ENCODE assay signal across 8 cellular contexts in genomic region chr2:26298638-26299393, GRCh38. TPM values are rescaled to one million over a fixed set of nuclear protein-coding genes. Genes with fewer than 3 reads are reported as not detected.
A peak's percentile ranks its signal among the peaks of the same experiment; 100 is the strongest.
DNase-seq lines count a peak whose midpoint lies in the region; ATAC-seq, FAIRE-seq and TF ChIP-seq lines count a peak whose summit lies in the region.

No MANE protein-coding gene starts in this region.

- H3K36me3 ChIP-seq in WERI-Rb-1 = no peaks in the 10 kb centered on the region
- H3K36me3 ChIP-seq in mesendoderm (ENCODE audit: control insufficient read depth, insufficient read depth, low read length) = no peaks in the 10 kb centered on the region
- H3K36me3 ChIP-seq in subcutaneous abdominal adipose tissue (ENCODE audit: control insufficient read depth in 5 of 5, insufficient read depth in 5 of 5, low read length in 5 of 5) = no peaks in the 10 kb centered on the region

- H3K79me1 ChIP-seq in mesendoderm (ENCODE audit: low read length) = no peaks in the 10 kb centered on the region

- H3K18ac ChIP-seq in mesendoderm (ENCODE audit: low read length) = no peak overlapping the region

- H3K4me1 ChIP-seq in mesendoderm (ENCODE audit: control insufficient read depth, low read depth, low read length) (peaks cover 3% of the 10 kb centered on the region), subcutaneous abdominal adipose tissue (ENCODE audit: control insufficient read depth in 5 of 5, insufficient read depth in 5 of 5, low read length in 5 of 5) (peaks cover 3 to 27% (median 22%) of the 10 kb centered on the region in 5 donors)

- no peaks in the 10 kb centered on the region for H3K9me3 Mint-ChIP-seq in effector memory CD8-positive, alpha-beta T cell

- no peak overlapping the region for H3K4me3 Mint-ChIP-seq in effector memory CD8-positive, alpha-beta T cell

- no peak overlapping the region for H2BK15ac ChIP-seq in mesendoderm (replicated peaks; ENCODE audit: low read depth)

- H3K27ac Mint-ChIP-seq in effector memory CD8-positive, alpha-beta T cell = no peak overlapping the region

- H2BK120ac ChIP-seq in mesendoderm (ENCODE audit: low read depth, low read length) = no peak overlapping the region

- H3K36me3 Mint-ChIP-seq in effector memory CD8-positive, alpha-beta T cell (ENCODE audit: insufficient read depth) = no peaks in the 10 kb centered on the region

- H3K27me3 Mint-ChIP-seq in effector memory CD8-positive, alpha-beta T cell = no peaks in the 10 kb centered on the region

- H4K5ac ChIP-seq in mesendoderm (ENCODE audit: low read length) = no peak overlapping the region

- no CpG with 5 or more reads among the region's 30 CpGs for WGBS in mesendoderm (ENCODE audit: extremely low coverage, insufficient coverage, low lambda C conversion rate)

- H3K4me1 Mint-ChIP-seq in effector memory CD8-positive, alpha-beta T cell (ENCODE audit: low read depth in 2 of 2) = no peaks in the 10 kb centered on the region

- no peak overlapping the region for H4K8ac ChIP-seq in mesendoderm (ENCODE audit: low read depth, low read length)

- H3K4me3 ChIP-seq in WERI-Rb-1 (ENCODE audit: low read depth, low read length) (peak overlapping the region; percentile 36), mesendoderm (ENCODE audit: low read length) (peak overlapping the region; percentile 26), subcutaneous abdominal adipose tissue (ENCODE audit: low read depth in 1 of 5, low read length in 5 of 5) (peak overlapping the region; percentile 68 to 96 (median 84))

- H3K4me2 ChIP-seq in mesendoderm (ENCODE audit: low read length) = peak overlapping the region; percentile 78

- H3K27ac ChIP-seq in WERI-Rb-1 (no peak overlapping the region), mesendoderm (ENCODE audit: low read depth, low read length) (no peak overlapping the region), subcutaneous abdominal adipose tissue (ENCODE audit: low read depth, low read length) (peak overlapping the region; percentile 90)

- DNase-seq in GM19239 (ENCODE audit: insufficient read length, low spot score) (no peak), WERI-Rb-1 (no peak), mesendoderm (peak; percentile 59)
- DNase-seq in effector memory CD8-positive, alpha-beta T cell = peak in 1 of 3 experiments; percentile 20

- no peak overlapping the region for H2AK5ac ChIP-seq in mesendoderm (ENCODE audit: low read length)

- H3K9ac ChIP-seq in mesendoderm (ENCODE audit: low read length) (peak overlapping the region; percentile 73), subcutaneous abdominal adipose tissue (ENCODE audit: low read length in 5 of 5) (peak overlapping the region; percentile 64 to 94 (median 82))

- no peak overlapping the region for H2BK5ac ChIP-seq in mesendoderm (ENCODE audit: low read length)

- H3K9me3 ChIP-seq in WERI-Rb-1 (ENCODE audit: severe bottlenecking) (no peaks in the 10 kb centered on the region), subcutaneous abdominal adipose tissue (ENCODE audit: control insufficient read depth in 5 of 5, low read length in 5 of 5) (no peaks in the 10 kb centered on the region)

- no peaks in the 10 kb centered on the region for H3K79me2 ChIP-seq in mesendoderm (ENCODE audit: control insufficient read depth, insufficient read depth, low read length)

- peak overlapping the region; percentile 72 for H3K23ac ChIP-seq in mesendoderm (ENCODE audit: low read length)

- TF ChIP-seq CTCF in WERI-Rb-1 (IDR thresholded peaks at IDR 0.05; ENCODE audit: low read depth, low read length) = no peak

- peak overlapping the region; percentile 87 for H3K56ac ChIP-seq in mesendoderm (ENCODE audit: low read length)

- peak; percentile 59 for ATAC-seq in effector memory CD8-positive, alpha-beta T cell (replicated peaks)
- no peak for ATAC-seq in GM21576 (IDR thresholded peaks at IDR 0.05; ENCODE audit: unreplicated experiment)
- ATAC-seq in HG02938 (IDR thresholded peaks at IDR 0.05; ENCODE audit: unreplicated experiment) = no peak
- no peak for ATAC-seq in HG03196 (IDR thresholded peaks at IDR 0.05; ENCODE audit: unreplicated experiment)

- H3K27me3 ChIP-seq in WERI-Rb-1 (ENCODE audit: insufficient read depth, low read depth, severe bottlenecking) (peaks cover 14% of the 10 kb centered on the region), mesendoderm (ENCODE audit: insufficient read depth, low read length, poor library complexity) (no peaks in the 10 kb centered on the region), subcutaneous abdominal adipose tissue (ENCODE audit: control insufficient read depth in 5 of 5, insufficient read depth in 4 of 5, low read length in 5 of 5) (no peaks in the 10 kb centered on the region)

- peak; percentile 51 for FAIRE-seq in GM19239 (lab: Jason Lieb, UNC)

- H3K4ac ChIP-seq in mesendoderm (ENCODE audit: low read depth, low read length) = peak overlapping the region; percentile 56

RNA-seq across cellular contexts. Expression of gene SELENOI, which starts 47.1 kb away (rescaled TPM):
- 27.5 TPM for polyA plus RNA-seq in mesendoderm (2013, experiment 1 of 2)
- 27.3 TPM for polyA plus RNA-seq in mesendoderm (2013, experiment 2 of 2)

RNA-seq across cellular contexts. Expression of gene ADGRF3, which starts 47.8 kb away (rescaled TPM):
- 0.15 TPM for polyA plus RNA-seq in mesendoderm (2013, experiment 1 of 2)
- 0.15 TPM for polyA plus RNA-seq in mesendoderm (2013, experiment 2 of 2)

RNA-seq across cellular contexts. Expression of gene HADHB, which starts 54.1 kb away (rescaled TPM):
- polyA plus RNA-seq in mesendoderm (2013, experiment 1 of 2) = 28.9 TPM
- 28.2 TPM for polyA plus RNA-seq in mesendoderm (2013, experiment 2 of 2)

RNA-seq across cellular contexts. Expression of gene HADHA, which starts 54.4 kb away (rescaled TPM):
- 65.2 TPM for polyA plus RNA-seq in mesendoderm (2013, experiment 1 of 2)
- polyA plus RNA-seq in mesendoderm (2013, experiment 2 of 2) = 65.8 TPM

Comparison
In these comparisons a context has a peak if more than half of its experiments do, and no peak if none do; other contexts are left out.
1. H3K4me3 ChIP-seq: peak in every context shown above with its lines; median percentile 84 in subcutaneous abdominal adipose tissue; 36 in WERI-Rb-1; 26 in mesendoderm.